In the genomic region with DNA sequence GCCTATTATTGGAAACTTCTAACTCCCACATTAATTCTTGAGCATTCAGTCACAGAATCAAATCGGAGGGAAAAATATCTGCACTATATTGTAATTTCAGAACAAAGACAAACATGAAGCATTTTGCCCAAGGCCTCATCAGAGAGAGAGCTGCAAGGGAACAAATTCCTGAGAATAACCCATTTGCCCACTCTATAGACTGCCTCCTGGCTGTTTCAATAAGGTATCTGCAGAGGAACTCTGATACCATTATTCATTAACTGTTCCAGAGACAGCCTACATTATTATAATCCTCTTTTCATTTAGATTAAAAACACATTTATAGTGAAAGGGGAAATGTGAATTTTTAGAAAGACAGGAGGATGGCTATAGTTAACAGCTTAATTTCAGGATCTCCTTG, we compare ENCODE assay signal across 23 cellular contexts.
DNase-seq lines count a peak whose midpoint lies in the region; ATAC-seq and TF ChIP-seq lines count a peak whose summit lies in the region.
"Had no signal": no experiment of that assay in that cellular context is flagged by ENCODE, and none has a peak within 500 bp of the region (broad histone marks: within the 10 kb centered on the region; RNA-seq: fewer than 3 reads in every experiment).

No MANE protein-coding gene starts in this region.

- H3K9me2 ChIP-seq in GM23338 (ENCODE audit: insufficient read depth) = no peaks in the 10 kb centered on the region

- H2AFZ ChIP-seq in GM23338 (no peak overlapping the region), neural progenitor cell (replicated peaks) (no peak overlapping the region), smooth muscle cell (ENCODE audit: low read depth) (no peak overlapping the region)

- H3F3A ChIP-seq in GM23338 (replicated peaks; ENCODE audit: low read depth) = no peaks in the 10 kb centered on the region
- no peaks in the 10 kb centered on the region for H3F3A ChIP-seq in neural progenitor cell (ENCODE audit: low read depth)
- peaks cover 1% of the 10 kb centered on the region for H3F3A ChIP-seq in smooth muscle cell (ENCODE audit: low read depth)

- H4K20me1 ChIP-seq in GM23338 (replicated peaks; ENCODE audit: insufficient read depth) = no peaks in the 10 kb centered on the region
- no peaks in the 10 kb centered on the region for H4K20me1 ChIP-seq in neural progenitor cell (ENCODE audit: low read depth)
- no peaks in the 10 kb centered on the region for H4K20me1 ChIP-seq in smooth muscle cell (ENCODE audit: low read depth)
- H4K20me1 ChIP-seq: BLaER1 had no signal

- H3K9me3 ChIP-seq in neural progenitor cell (ENCODE audit: low read depth) (no peaks in the 10 kb centered on the region), smooth muscle cell (replicated peaks; ENCODE audit: low read depth) (no peaks in the 10 kb centered on the region), gastrocnemius medialis (no peaks in the 10 kb centered on the region)
- H3K9me3 ChIP-seq: BLaER1, HAP-1, SJCRH30 had no signal

- H3K9me3 Mint-ChIP-seq in GM23338 (no peaks in the 10 kb centered on the region), neural progenitor cell (no peaks in the 10 kb centered on the region)
- H3K9me3 Mint-ChIP-seq: HFFc6 had no signal

- intact Hi-C loops in gastrocnemius medialis (cut with DNase I; ENCODE audit: low total_unique reads) = no loop called here

- H3K9ac ChIP-seq in neural progenitor cell (no peak overlapping the region), smooth muscle cell (ENCODE audit: low read depth) (peak overlapping the region; percentile 32)
- H3K9ac ChIP-seq: BLaER1 had no signal

- no peak for TF ChIP-seq POLR2A in gastrocnemius medialis (IDR thresholded peaks at IDR 0.05)

- no peaks in the 10 kb centered on the region for H3K79me2 ChIP-seq in GM23338 (replicated peaks; ENCODE audit: insufficient read depth)
- no peaks in the 10 kb centered on the region for H3K79me2 ChIP-seq in neural progenitor cell (ENCODE audit: low read depth)
- no peaks in the 10 kb centered on the region for H3K79me2 ChIP-seq in smooth muscle cell (ENCODE audit: low read depth)

- H3K36me3 ChIP-seq in GM23338 (ENCODE audit: insufficient read depth) = no peaks in the 10 kb centered on the region
- no peaks in the 10 kb centered on the region for H3K36me3 ChIP-seq in neural progenitor cell
- no peaks in the 10 kb centered on the region for H3K36me3 ChIP-seq in smooth muscle cell (ENCODE audit: low read depth)
- H3K36me3 ChIP-seq in gastrocnemius medialis = no peaks in the 10 kb centered on the region
- H3K36me3 ChIP-seq: BLaER1, HAP-1, SJCRH30 had no signal

- 12% methylated on average over 1 of the region's 1 CpG for WGBS in smooth muscle cell (ENCODE audit: low lambda C conversion rate)

- H3K4me1 ChIP-seq in GM23338 (ENCODE audit: insufficient read depth) = no peaks in the 10 kb centered on the region
- H3K4me1 ChIP-seq in neural progenitor cell = no peaks in the 10 kb centered on the region
- H3K4me1 ChIP-seq in smooth muscle cell (ENCODE audit: low read depth) = no peaks in the 10 kb centered on the region
- H3K4me1 ChIP-seq in gastrocnemius medialis = no peaks in the 10 kb centered on the region
- H3K4me1 ChIP-seq: BLaER1, SJCRH30 had no signal

- H3K4me3 Mint-ChIP-seq in GM23338 (no peak overlapping the region), neural progenitor cell (no peak overlapping the region)
- H3K4me3 Mint-ChIP-seq: CD4-positive, CD25-positive, alpha-beta regulatory T cell; HFFc6 had no signal

- H3K27ac Mint-ChIP-seq in GM23338 = no peak overlapping the region; the same call in 1 of the 2 replicates
- H3K27ac Mint-ChIP-seq in neural progenitor cell = no peak overlapping the region
- H3K27ac Mint-ChIP-seq: CD4-positive, CD25-positive, alpha-beta regulatory T cell; HFFc6 had no signal

- H3K4me1 Mint-ChIP-seq in GM23338 (peaks cover 12% of the 10 kb centered on the region; the same call in 2 of the 3 replicates), neural progenitor cell (no peaks in the 10 kb centered on the region)
- H3K4me1 Mint-ChIP-seq: CD4-positive, CD25-positive, alpha-beta regulatory T cell had no signal

- in situ Hi-C loops in gastrocnemius medialis (cut with MboI; ENCODE audit: low sequenced_read_pairs in 4 of 4) = no loop called here

- H3K27me3 ChIP-seq in GM23338 (ENCODE audit: insufficient read depth) (no peaks in the 10 kb centered on the region), neural progenitor cell (no peaks in the 10 kb centered on the region), smooth muscle cell (ENCODE audit: low read depth) (no peaks in the 10 kb centered on the region), gastrocnemius medialis (no peaks in the 10 kb centered on the region)
- H3K27me3 ChIP-seq: BLaER1, SJCRH30 had no signal

- no peak overlapping the region for H3K4me3 ChIP-seq in GM23338
- H3K4me3 ChIP-seq in neural progenitor cell = no peak overlapping the region
- H3K4me3 ChIP-seq in smooth muscle cell = no peak overlapping the region
- no peak overlapping the region for H3K4me3 ChIP-seq in gastrocnemius medialis
- H3K4me3 ChIP-seq: BLaER1, HAP-1, K562, SJCRH30 had no signal

- H3K4me2 ChIP-seq in GM23338 (no peak overlapping the region), neural progenitor cell (no peak overlapping the region), smooth muscle cell (peak overlapping the region; percentile 26)
- H3K4me2 ChIP-seq: BLaER1 had no signal

- no peaks in the 10 kb centered on the region for H3K27me3 Mint-ChIP-seq in GM23338 (ENCODE audit: insufficient read depth, low read depth, poor library complexity)
- no peaks in the 10 kb centered on the region for H3K27me3 Mint-ChIP-seq in neural progenitor cell (ENCODE audit: insufficient read depth, low read depth)
- H3K27me3 Mint-ChIP-seq: CD4-positive, CD25-positive, alpha-beta regulatory T cell had no signal

- TF ChIP-seq CTCF in GM23338 (conservative IDR thresholded peaks at IDR 0.05; ENCODE audit: low read depth in 2 of 2) (peak; percentile 33 to 43), neural progenitor cell (IDR thresholded peaks at IDR 0.05) (peak; percentile 21), smooth muscle cell (IDR thresholded peaks at IDR 0.05; ENCODE audit: borderline replicate concordance, insufficient read depth, poor library complexity, severe bottlenecking) (no peak), gastrocnemius medialis (IDR thresholded peaks at IDR 0.05 in 4 of 5, conservative IDR thresholded peaks at IDR 0.05 in 1 of 5) (no peak)

- no peak overlapping the region for H3K27ac ChIP-seq in GM23338 (ENCODE audit: low read depth)
- peak overlapping the region; percentile 2 for H3K27ac ChIP-seq in caudate nucleus (ENCODE audit: low read depth, low read length)
- no peak overlapping the region for H3K27ac ChIP-seq in neural progenitor cell
- peak overlapping the region; percentile 80 for H3K27ac ChIP-seq in smooth muscle cell (ENCODE audit: low read depth)
- H3K27ac ChIP-seq in gastrocnemius medialis = no peak overlapping the region
- H3K27ac ChIP-seq: BLaER1, SJCRH30 had no signal

- DNase-seq in GM23338 (ENCODE audit: low spot score) = peak; percentile 21
- peak in 1 of 61 donors; percentile 13 for DNase-seq in caudate nucleus (lab: John Stamatoyannopoulos, UW)
- no peak for DNase-seq in neural progenitor cell (ENCODE audit: low spot score)
- DNase-seq in smooth muscle cell (lab: John Stamatoyannopoulos, UW; ENCODE audit: unreplicated experiment) = no peak
- DNase-seq in gastrocnemius medialis = no peak
- no peak for DNase-seq in Kasumi-1 (lab: John Stamatoyannopoulos, UW)
- DNase-seq in NCI-H2081 treated with DMSO at 0.1 percent for 48 hours (lab: John Stamatoyannopoulos, UW) = no peak
- DNase-seq: CD4-positive, CD25-positive, alpha-beta regulatory T cell; DMS153; HFFc6; MV-4-11; NCI-H1105; NCI-H146; NCI-H1930; NCI-H446; NCI-H524 treated with DMSO at 0.1 percent for 48 hours; NCI-H774; NK-92 treated with Interleukin-12 subunit alpha and Interleukin-12 subunit beta, amount 100 ng/mL, for 24 hours; PC-3; SJCRH30 had no signal

- H3K36me3 Mint-ChIP-seq in GM23338 (ENCODE audit: low read depth) (no peaks in the 10 kb centered on the region), neural progenitor cell (no peaks in the 10 kb centered on the region)
- H3K36me3 Mint-ChIP-seq: CD4-positive, CD25-positive, alpha-beta regulatory T cell had no signal

- ATAC-seq in GM23338 = peak; percentile 65
- ATAC-seq in gastrocnemius medialis = no peak
- ATAC-seq: K562, PC-3 had no signal

TF ChIP-seq in GM23338, 12 proteins besides CTCF, POLR2A, EP300 and RAD21 (continues in another document):
- no peak for TF ChIP-seq POLR2AphosphoS5 (IDR thresholded peaks at IDR 0.05; ENCODE audit: low read depth)

Comparison
In these comparisons a context has a peak if more than half of its experiments do, and no peak if none do; other contexts are left out.
1. H3K27ac ChIP-seq: peak in caudate nucleus (single experiment) and smooth muscle cell (single experiment); none in GM23338 (single experiment), neural progenitor cell (single experiment) and gastrocnemius medialis (0 of 4).
2. CTCF ChIP-seq: peak in GM23338 (2 of 2) and neural progenitor cell (single experiment); none in smooth muscle cell (single experiment) and gastrocnemius medialis (0 of 5).